1 cellular context compared by ENCODE assay signal in the genomic region with DNA sequence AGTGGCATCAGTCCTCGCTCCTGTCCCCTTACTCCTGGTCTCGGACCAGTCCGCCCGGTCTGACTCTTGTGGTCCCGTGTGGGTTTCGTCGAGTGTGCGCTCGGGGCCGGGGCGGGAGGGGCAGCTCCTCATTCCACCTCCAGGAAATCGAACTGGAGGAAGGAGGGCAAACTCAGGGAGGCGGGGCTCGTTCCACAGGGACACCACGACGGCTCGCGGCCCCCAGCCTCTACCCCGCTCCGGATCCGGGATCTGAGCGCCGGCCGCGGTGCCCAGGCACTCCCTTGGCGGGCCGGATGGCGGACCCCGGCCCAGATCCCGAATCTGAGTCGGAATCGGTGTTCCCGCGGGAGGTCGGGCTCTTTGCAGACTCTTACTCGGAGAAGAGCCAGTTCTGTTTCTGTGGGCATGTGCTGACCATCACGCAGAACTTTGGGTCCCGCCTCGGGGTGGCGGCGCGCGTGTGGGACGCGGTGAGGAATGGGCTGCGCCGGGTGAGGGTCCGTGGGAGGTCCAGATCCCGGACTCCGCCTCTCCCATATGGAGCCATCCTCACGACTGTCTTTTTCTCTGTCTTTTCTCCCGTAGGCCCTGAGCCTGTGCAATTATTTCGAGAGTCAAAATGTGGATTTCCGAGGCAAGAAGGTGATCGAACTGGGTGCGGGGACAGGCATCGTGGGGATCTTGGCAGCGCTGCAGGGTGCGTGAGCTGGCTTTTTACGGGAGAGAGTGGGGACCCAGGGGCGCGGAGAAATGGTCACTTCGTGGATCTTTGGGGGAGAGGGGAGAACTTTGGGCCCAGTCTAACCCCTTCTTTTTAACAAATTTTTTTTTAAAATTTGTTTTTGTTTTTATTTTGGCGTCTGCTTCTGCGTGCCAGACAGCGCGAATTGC.
TF ChIP-seq lines count a peak whose summit lies in the region.

Gene EEF1AKMT3 (plus strand): TSS at position 186 of the 894 bp plus-strand sequence. CDS start 111 bp downstream, at position 297.

TF ChIP-seq in HepG2, 621 proteins besides CTCF, POLR2A, EP300 and RAD21 (continued from another document and continues in another):
- TF ChIP-seq ZNF644 (CRISPR knock-in tag; IDR thresholded peaks at IDR 0.05; ENCODE audit: low read depth) = no peak
- TF ChIP-seq, protein P1, sequence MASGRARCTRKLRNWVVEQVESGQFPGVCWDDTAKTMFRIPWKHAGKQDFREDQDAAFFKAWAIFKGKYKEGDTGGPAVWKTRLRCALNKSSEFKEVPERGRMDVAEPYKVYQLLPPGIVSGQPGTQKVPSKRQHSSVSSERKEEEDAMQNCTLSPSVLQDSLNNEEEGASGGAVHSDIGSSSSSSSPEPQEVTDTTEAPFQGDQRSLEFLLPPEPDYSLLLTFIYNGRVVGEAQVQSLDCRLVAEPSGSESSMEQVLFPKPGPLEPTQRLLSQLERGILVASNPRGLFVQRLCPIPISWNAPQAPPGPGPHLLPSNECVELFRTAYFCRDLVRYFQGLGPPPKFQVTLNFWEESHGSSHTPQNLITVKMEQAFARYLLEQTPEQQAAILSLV (CRISPR knock-in tag; IDR thresholded peaks at IDR 0.05; ENCODE audit: borderline replicate concordance) = no peak; the same call in 1 of the 2 replicates
- no peak for TF ChIP-seq TBL1XR1 (IDR thresholded peaks at IDR 0.05; ENCODE audit: borderline replicate concordance, low read length, partially characterized antibody)
- no peak for TF ChIP-seq ZNF652 (CRISPR knock-in tag; IDR thresholded peaks at IDR 0.05; ENCODE audit: borderline replicate concordance, low read depth)
- no peak; the same call in 1 of the 2 replicates for TF ChIP-seq ZHX1 (CRISPR knock-in tag; IDR thresholded peaks at IDR 0.05; ENCODE audit: low read depth)
- no peak for TF ChIP-seq PPARG (CRISPR knock-in tag; conservative IDR thresholded peaks at IDR 0.05)
- no peak for TF ChIP-seq ZNF678 (CRISPR knock-in tag; IDR thresholded peaks at IDR 0.05)
- TF ChIP-seq, protein P2, sequence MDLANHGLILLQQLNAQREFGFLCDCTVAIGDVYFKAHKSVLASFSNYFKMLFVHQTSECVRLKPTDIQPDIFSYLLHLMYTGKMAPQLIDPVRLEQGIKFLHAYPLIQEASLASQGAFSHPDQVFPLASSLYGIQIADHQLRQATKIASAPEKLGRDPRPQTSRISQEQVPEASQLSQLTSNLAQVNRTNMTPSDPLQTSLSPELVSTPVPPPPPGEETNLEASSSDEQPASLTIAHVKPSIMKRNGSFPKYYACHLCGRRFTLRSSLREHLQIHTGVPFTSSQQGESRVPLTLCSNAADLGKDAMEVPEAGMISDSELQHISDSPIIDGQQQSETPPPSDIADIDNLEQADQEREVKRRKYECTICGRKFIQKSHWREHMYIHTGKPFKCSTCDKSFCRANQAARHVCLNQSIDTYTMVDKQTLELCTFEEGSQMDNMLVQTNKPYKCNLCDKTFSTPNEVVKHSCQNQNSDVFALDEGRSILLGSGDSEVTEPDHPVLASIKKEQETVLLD (CRISPR knock-in tag; IDR thresholded peaks at IDR 0.05; ENCODE audit: low read depth) = no peak
- TF ChIP-seq BORCS8-MEF2B (CRISPR knock-in tag; IDR thresholded peaks at IDR 0.05) = no peak; the same call in 1 of the 2 replicates
- TF ChIP-seq KDM5A (IDR thresholded peaks at IDR 0.05; ENCODE audit: borderline replicate concordance, low read length) = no peak
- no peak for TF ChIP-seq SIX4 (CRISPR knock-in tag; IDR thresholded peaks at IDR 0.05)
- no peak for TF ChIP-seq ZFP37 (CRISPR knock-in tag; IDR thresholded peaks at IDR 0.05; ENCODE audit: borderline replicate concordance)
- TF ChIP-seq, protein P3, sequence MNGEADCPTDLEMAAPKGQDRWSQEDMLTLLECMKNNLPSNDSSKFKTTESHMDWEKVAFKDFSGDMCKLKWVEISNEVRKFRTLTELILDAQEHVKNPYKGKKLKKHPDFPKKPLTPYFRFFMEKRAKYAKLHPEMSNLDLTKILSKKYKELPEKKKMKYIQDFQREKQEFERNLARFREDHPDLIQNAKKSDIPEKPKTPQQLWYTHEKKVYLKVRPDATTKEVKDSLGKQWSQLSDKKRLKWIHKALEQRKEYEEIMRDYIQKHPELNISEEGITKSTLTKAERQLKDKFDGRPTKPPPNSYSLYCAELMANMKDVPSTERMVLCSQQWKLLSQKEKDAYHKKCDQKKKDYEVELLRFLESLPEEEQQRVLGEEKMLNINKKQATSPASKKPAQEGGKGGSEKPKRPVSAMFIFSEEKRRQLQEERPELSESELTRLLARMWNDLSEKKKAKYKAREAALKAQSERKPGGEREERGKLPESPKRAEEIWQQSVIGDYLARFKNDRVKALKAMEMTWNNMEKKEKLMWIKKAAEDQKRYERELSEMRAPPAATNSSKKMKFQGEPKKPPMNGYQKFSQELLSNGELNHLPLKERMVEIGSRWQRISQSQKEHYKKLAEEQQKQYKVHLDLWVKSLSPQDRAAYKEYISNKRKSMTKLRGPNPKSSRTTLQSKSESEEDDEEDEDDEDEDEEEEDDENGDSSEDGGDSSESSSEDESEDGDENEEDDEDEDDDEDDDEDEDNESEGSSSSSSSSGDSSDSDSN (CRISPR knock-in tag; IDR thresholded peaks at IDR 0.05) = peak; percentile 80
- no peak for TF ChIP-seq HNRNPH1 (optimal IDR thresholded peaks at IDR 0.05; ENCODE audit: low read depth, low read length)
- no peak for TF ChIP-seq SRSF1 (optimal IDR thresholded peaks at IDR 0.05; ENCODE audit: low read depth, low read length)
- TF ChIP-seq ZFP36L2 (CRISPR knock-in tag; IDR thresholded peaks at IDR 0.05) = no peak
- TF ChIP-seq ZNF713 (CRISPR knock-in tag; IDR thresholded peaks at IDR 0.05) = no peak
- TF ChIP-seq, protein P4, sequence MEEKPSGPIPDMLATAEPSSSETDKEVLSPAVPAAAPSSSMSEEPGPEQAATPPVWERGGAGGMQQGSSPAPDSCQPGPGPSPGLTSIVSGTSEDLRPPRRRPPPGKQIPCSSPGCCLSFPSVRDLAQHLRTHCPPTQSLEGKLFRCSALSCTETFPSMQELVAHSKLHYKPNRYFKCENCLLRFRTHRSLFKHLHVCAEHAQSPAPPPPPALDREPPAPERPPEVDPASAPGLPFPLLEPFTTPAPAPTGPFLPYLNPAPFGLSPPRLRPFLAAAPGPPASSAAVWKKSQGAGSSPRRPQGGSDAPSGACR (CRISPR knock-in tag; IDR thresholded peaks at IDR 0.05) = no peak
- no peak for TF ChIP-seq ZSCAN20 (CRISPR knock-in tag; IDR thresholded peaks at IDR 0.05; ENCODE audit: borderline replicate concordance)
- TF ChIP-seq ZFP41 (CRISPR knock-in tag; IDR thresholded peaks at IDR 0.05; ENCODE audit: borderline replicate concordance) = no peak
- TF ChIP-seq ZFP82 (CRISPR knock-in tag; IDR thresholded peaks at IDR 0.05; ENCODE audit: borderline replicate concordance) = no peak
- TF ChIP-seq ZMAT3 (CRISPR knock-in tag; conservative IDR thresholded peaks at IDR 0.05) = no peak
- TF ChIP-seq, protein P5, sequence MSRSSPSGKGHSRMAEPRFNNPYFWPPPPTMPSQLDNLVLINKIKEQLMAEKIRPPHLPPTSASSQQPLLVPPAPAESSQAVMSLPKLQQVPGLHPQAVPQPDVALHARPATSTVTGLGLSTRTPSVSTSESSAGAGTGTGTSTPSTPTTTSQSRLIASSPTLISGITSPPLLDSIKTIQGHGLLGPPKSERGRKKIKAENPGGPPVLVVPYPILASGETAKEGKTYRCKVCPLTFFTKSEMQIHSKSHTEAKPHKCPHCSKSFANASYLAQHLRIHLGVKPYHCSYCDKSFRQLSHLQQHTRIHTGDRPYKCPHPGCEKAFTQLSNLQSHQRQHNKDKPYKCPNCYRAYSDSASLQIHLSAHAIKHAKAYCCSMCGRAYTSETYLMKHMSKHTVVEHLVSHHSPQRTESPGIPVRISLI (CRISPR knock-in tag; IDR thresholded peaks at IDR 0.05; ENCODE audit: borderline replicate concordance) = no peak
- no peak for TF ChIP-seq PCBP2 (optimal IDR thresholded peaks at IDR 0.05; ENCODE audit: low read depth, low read length, poor library complexity, severe bottlenecking)
- no peak for TF ChIP-seq ZNF75D (CRISPR knock-in tag; IDR thresholded peaks at IDR 0.05; ENCODE audit: borderline replicate concordance)
- TF ChIP-seq, protein P6, sequence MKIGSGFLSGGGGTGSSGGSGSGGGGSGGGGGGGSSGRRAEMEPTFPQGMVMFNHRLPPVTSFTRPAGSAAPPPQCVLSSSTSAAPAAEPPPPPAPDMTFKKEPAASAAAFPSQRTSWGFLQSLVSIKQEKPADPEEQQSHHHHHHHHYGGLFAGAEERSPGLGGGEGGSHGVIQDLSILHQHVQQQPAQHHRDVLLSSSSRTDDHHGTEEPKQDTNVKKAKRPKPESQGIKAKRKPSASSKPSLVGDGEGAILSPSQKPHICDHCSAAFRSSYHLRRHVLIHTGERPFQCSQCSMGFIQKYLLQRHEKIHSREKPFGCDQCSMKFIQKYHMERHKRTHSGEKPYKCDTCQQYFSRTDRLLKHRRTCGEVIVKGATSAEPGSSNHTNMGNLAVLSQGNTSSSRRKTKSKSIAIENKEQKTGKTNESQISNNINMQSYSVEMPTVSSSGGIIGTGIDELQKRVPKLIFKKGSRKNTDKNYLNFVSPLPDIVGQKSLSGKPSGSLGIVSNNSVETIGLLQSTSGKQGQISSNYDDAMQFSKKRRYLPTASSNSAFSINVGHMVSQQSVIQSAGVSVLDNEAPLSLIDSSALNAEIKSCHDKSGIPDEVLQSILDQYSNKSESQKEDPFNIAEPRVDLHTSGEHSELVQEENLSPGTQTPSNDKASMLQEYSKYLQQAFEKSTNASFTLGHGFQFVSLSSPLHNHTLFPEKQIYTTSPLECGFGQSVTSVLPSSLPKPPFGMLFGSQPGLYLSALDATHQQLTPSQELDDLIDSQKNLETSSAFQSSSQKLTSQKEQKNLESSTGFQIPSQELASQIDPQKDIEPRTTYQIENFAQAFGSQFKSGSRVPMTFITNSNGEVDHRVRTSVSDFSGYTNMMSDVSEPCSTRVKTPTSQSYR (CRISPR knock-in tag; IDR thresholded peaks at IDR 0.05; ENCODE audit: borderline replicate concordance) = no peak
- TF ChIP-seq ZNF337 (CRISPR knock-in tag; IDR thresholded peaks at IDR 0.05; ENCODE audit: borderline replicate concordance, low read depth) = no peak
- no peak; the same call in 1 of the 2 replicates for TF ChIP-seq HDAC2 (CRISPR knock-in tag; IDR thresholded peaks at IDR 0.05)
- TF ChIP-seq ATAD3A (CRISPR knock-in tag; IDR thresholded peaks at IDR 0.05) = no peak
- no peak for TF ChIP-seq SP4 (CRISPR knock-in tag; IDR thresholded peaks at IDR 0.05)
- TF ChIP-seq ZNF232 (CRISPR knock-in tag; IDR thresholded peaks at IDR 0.05; ENCODE audit: borderline replicate concordance) = peak; percentile 69; the same call in 1 of the 2 replicates
- TF ChIP-seq ZNF607 (CRISPR knock-in tag; IDR thresholded peaks at IDR 0.05; ENCODE audit: borderline replicate concordance) = no peak
- TF ChIP-seq MXD1 (CRISPR knock-in tag; IDR thresholded peaks at IDR 0.05) = no peak
- no peak for TF ChIP-seq ZNF432 (CRISPR knock-in tag; IDR thresholded peaks at IDR 0.05; ENCODE audit: borderline replicate concordance)
- TF ChIP-seq LRRFIP1 (CRISPR knock-in tag; conservative IDR thresholded peaks at IDR 0.05) = no peak
- TF ChIP-seq FOXK1 (CRISPR knock-in tag; IDR thresholded peaks at IDR 0.05; ENCODE audit: borderline replicate concordance, low read depth) = no peak
- no peak for TF ChIP-seq ZNF503 (CRISPR knock-in tag; IDR thresholded peaks at IDR 0.05)
